Comparison of ENCODE assay signal across 15 cellular contexts in genomic region chr10:70432561-70433263, GRCh38. TPM values are rescaled to one million over a fixed set of nuclear protein-coding genes. Genes with fewer than 3 reads are reported as not detected.
A peak's percentile ranks its signal among the peaks of the same experiment; 100 is the strongest.
DNase-seq lines count a peak whose midpoint lies in the region; ATAC-seq and TF ChIP-seq lines count a peak whose summit lies in the region.
"Had no signal": no experiment of that assay in that cellular context is flagged by ENCODE, and none has a peak within 500 bp of the region (broad histone marks: within the 10 kb centered on the region; RNA-seq: fewer than 3 reads in every experiment).

No MANE protein-coding gene starts in this region.

- H3K4me3 Mint-ChIP-seq in T-helper 17 cell: peak overlapping the region; percentile 93
- H3K4me3 Mint-ChIP-seq in immature natural killer cell: peak overlapping the region; percentile 15 to 74 (median 50)
- H3K4me3 Mint-ChIP-seq in type B pancreatic cell: no peak overlapping the region
- H3K4me3 Mint-ChIP-seq: stimulated activated naive B cell treated with anti-CD40 and anti-IgM and Interleukin-4, amounts not matched to agents 10 μg/mL and 1 μg/mL and 100 μg/mL, for 72 hours had no signal

- H3K27ac Mint-ChIP-seq in T-helper 17 cell (peak overlapping the region; percentile 88), immature natural killer cell (peak overlapping the region in 5 of 6 donors; percentile 21 to 81 (median 67)), type B pancreatic cell (no peak overlapping the region)
- H3K27ac Mint-ChIP-seq: stimulated activated naive B cell treated with anti-CD40 and anti-IgM and Interleukin-4, amounts not matched to agents 10 μg/mL and 1 μg/mL and 100 μg/mL, for 72 hours had no signal

- H3K9me3 Mint-ChIP-seq in immature natural killer cell (no peaks in the 10 kb centered on the region), type B pancreatic cell (no peaks in the 10 kb centered on the region)
- H3K9me3 Mint-ChIP-seq: stimulated activated naive B cell treated with anti-CD40 and anti-IgM and Interleukin-4, amounts not matched to agents 10 μg/mL and 1 μg/mL and 100 μg/mL, for 72 hours had no signal

- no peak for TF ChIP-seq POLR2A in breast epithelium (IDR thresholded peaks at IDR 0.05)
- TF ChIP-seq POLR2A in right lobe of liver (IDR thresholded peaks at IDR 0.05): no peak

- DNase-seq in breast epithelium (ENCODE audit: low spot score in 2 of 2) (no peak), mammary epithelial cell (no peak), T-helper 17 cell (no peak), immature natural killer cell (no peak), right lobe of liver (no peak), type B pancreatic cell (ENCODE audit: extremely low spot score, unreplicated experiment) (no peak), GF-D8 (lab: John Stamatoyannopoulos, UW) (no peak)
- DNase-seq: MV-4-11; NCI-H2171 treated with DMSO at 0.1 percent for 48 hours; stimulated activated naive B cell treated with anti-CD40 and anti-IgM and Interleukin-4, amounts not matched to agents 10 μg/mL and 1 μg/mL and 100 μg/mL, for 72 hours had no signal

- H3K4me2 ChIP-seq in mammary epithelial cell (ENCODE audit: insufficient read depth, low read depth, low read length): no peak overlapping the region

- no TSS peak for BruUV-seq in mammary epithelial cell (replicated peaks; lab: Mats Ljungman, UMichigan)

- H3K27me3 Mint-ChIP-seq in T-helper 17 cell: no peaks in the 10 kb centered on the region
- H3K27me3 Mint-ChIP-seq in immature natural killer cell (ENCODE audit: low read depth in 3 of 3): no peaks in the 10 kb centered on the region
- peaks cover 13% of the 10 kb centered on the region for H3K27me3 Mint-ChIP-seq in type B pancreatic cell
- H3K27me3 Mint-ChIP-seq: stimulated activated naive B cell treated with anti-CD40 and anti-IgM and Interleukin-4, amounts not matched to agents 10 μg/mL and 1 μg/mL and 100 μg/mL, for 72 hours had no signal

- no peaks in the 10 kb centered on the region for H3K27me3 ChIP-seq in breast epithelium
- no peaks in the 10 kb centered on the region for H3K27me3 ChIP-seq in mammary epithelial cell (ENCODE audit: insufficient read depth, low read length)
- no peaks in the 10 kb centered on the region for H3K27me3 ChIP-seq in stomach smooth muscle (ENCODE audit: control insufficient read depth in 1 of 2, insufficient read depth in 2 of 2, low read length in 2 of 2)
- no peaks in the 10 kb centered on the region for H3K27me3 ChIP-seq in right lobe of liver

- H3K79me2 ChIP-seq in mammary epithelial cell (ENCODE audit: insufficient read depth, low read length): no peaks in the 10 kb centered on the region

- H3K9me3 ChIP-seq in breast epithelium (no peaks in the 10 kb centered on the region), mammary epithelial cell (replicated peaks; ENCODE audit: insufficient read depth, low read length) (no peaks in the 10 kb centered on the region), T-helper 17 cell (ENCODE audit: control insufficient read depth, low read length, poor library complexity, severe bottlenecking) (no peaks in the 10 kb centered on the region), stomach smooth muscle (ENCODE audit: control insufficient read depth in 2 of 2, low read length in 2 of 2) (no peaks in the 10 kb centered on the region), right lobe of liver (no peaks in the 10 kb centered on the region)

- TF ChIP-seq CTCF in breast epithelium (IDR thresholded peaks at IDR 0.05): no peak
- TF ChIP-seq CTCF in mammary epithelial cell (conservative IDR thresholded peaks at IDR 0.05 in 1 of 2, IDR thresholded peaks at IDR 0.05 in 1 of 2; ENCODE audit: extremely low read depth in 1 of 2, insufficient read depth in 1 of 2, low read depth in 1 of 2, low read length in 2 of 2): no peak
- TF ChIP-seq CTCF in right lobe of liver (IDR thresholded peaks at IDR 0.05): no peak
- TF ChIP-seq CTCF in type B pancreatic cell (conservative IDR thresholded peaks at IDR 0.05): no peak

- H3K36me3 ChIP-seq in breast epithelium (no peaks in the 10 kb centered on the region), mammary epithelial cell (ENCODE audit: insufficient read depth, low read length) (peaks cover 3% of the 10 kb centered on the region), stomach smooth muscle (ENCODE audit: control insufficient read depth in 2 of 2, insufficient read depth in 2 of 2, low read length in 2 of 2) (peaks cover 5 to 7% of the 10 kb centered on the region in 2 donors), right lobe of liver (peaks cover 0 to 11% (median 1%) of the 10 kb centered on the region in 4 donors)

- ATAC-seq in T-helper 17 cell: peak; percentile 57
- ATAC-seq in right lobe of liver: no peak
- ATAC-seq: stimulated activated naive B cell treated with anti-CD40 and anti-IgM and Interleukin-4, amounts not matched to agents 10 μg/mL and 1 μg/mL and 100 μg/mL, for 72 hours had no signal

- 68% methylated on average over 6 of the region's 6 CpGs for WGBS in mammary epithelial cell (ENCODE audit: low coverage, missing lambda C conversion rate)
- WGBS in right lobe of liver (ENCODE audit: insufficient coverage, low coverage, low lambda C conversion rate, missing lambda C conversion rate): 72% methylated on average over 6 of the region's 6 CpGs

- H3K27ac ChIP-seq in breast epithelium (peak overlapping the region; percentile 80 to 92), mammary epithelial cell (ENCODE audit: insufficient read depth, low read depth, low read length) (no peak overlapping the region), stomach smooth muscle (ENCODE audit: low read length) (peak overlapping the region; percentile 86), right lobe of liver (no peak overlapping the region)

- in situ Hi-C loops in mammary epithelial cell (cut with MboI; ENCODE audit: low sequenced_read_pairs in 2 of 2): no loop called here

- no peaks in the 10 kb centered on the region for H4K20me1 ChIP-seq in mammary epithelial cell (ENCODE audit: insufficient read depth, low read length)

- H2AFZ ChIP-seq in mammary epithelial cell (ENCODE audit: low read depth, low read length): no peak overlapping the region

- CTCF ChIA-PET in mammary epithelial cell (lab: Charles Lee; ENCODE audit: low non-redundant PET): no interaction called here

- H3K4me3 ChIP-seq in breast epithelium: no peak overlapping the region
- no peak overlapping the region for H3K4me3 ChIP-seq in mammary epithelial cell (replicated peaks in 1 of 3; ENCODE audit: insufficient read depth in 1 of 3, low read depth in 2 of 3, low read length in 3 of 3)
- H3K4me3 ChIP-seq in stomach smooth muscle (ENCODE audit: low read length in 2 of 2): no peak overlapping the region
- H3K4me3 ChIP-seq in right lobe of liver: no peak overlapping the region

- H3K36me3 Mint-ChIP-seq in T-helper 17 cell (ENCODE audit: low read depth): peaks cover 3% of the 10 kb centered on the region
- H3K36me3 Mint-ChIP-seq in immature natural killer cell: peaks cover 0 to 9% (median 9%) of the 10 kb centered on the region in 3 donors
- H3K36me3 Mint-ChIP-seq in type B pancreatic cell: no peaks in the 10 kb centered on the region

- no peak overlapping the region for H3K9ac ChIP-seq in mammary epithelial cell (ENCODE audit: insufficient read depth, low read length)
- H3K9ac ChIP-seq in stomach smooth muscle (ENCODE audit: low read length in 2 of 2): no peak overlapping the region

- H3K4me1 Mint-ChIP-seq in T-helper 17 cell (peaks cover 35% of the 10 kb centered on the region), immature natural killer cell (peaks cover 22 to 23% of the 10 kb centered on the region in 2 donors), type B pancreatic cell (ENCODE audit: unreplicated experiment) (peaks cover 13% of the 10 kb centered on the region)

- intact Hi-C loops in breast epithelium (cut with DNase I; ENCODE audit: low total_unique reads): no loop called here
- intact Hi-C loops in mammary epithelial cell (cut with micrococcal nuclease): no loop called here
- intact Hi-C loops in right lobe of liver (cut with DNase I): no loop called here

- H3K4me1 ChIP-seq in breast epithelium (peaks cover 0 to 13% of the 10 kb centered on the region in 2 donors), mammary epithelial cell (ENCODE audit: insufficient read depth, low read length) (peaks cover 8% of the 10 kb centered on the region), stomach smooth muscle (ENCODE audit: control insufficient read depth, insufficient read depth, low read length) (peaks cover 45% of the 10 kb centered on the region), right lobe of liver (peaks cover 0 to 23% (median 9%) of the 10 kb centered on the region in 4 donors)

- dilution Hi-C loops in mammary epithelial cell (cut with HindIII; ENCODE audit: low sequenced_read_pairs): no loop called here

RNA-seq across cellular contexts. Expression of gene NODAL, which starts 8.8 kb away (rescaled TPM):
- total RNA-seq in breast epithelium (not detected), mammary epithelial cell (under 1 TPM; 0.17 to 0.47 TPM), T-helper 17 cell (not detected), right lobe of liver (not detected), type B pancreatic cell (ENCODE audit: low replicate concordance) (not detected in 2 replicates)
- polyA plus RNA-seq in mammary epithelial cell (0.41 TPM), immature natural killer cell (not detected)
- polyA minus RNA-seq in mammary epithelial cell: not detected
- total RNA-seq: activated CD8-positive, alpha-beta memory T cell treated with anti-CD3 and anti-CD28 coated beads for 36 hours; chondrocyte; epithelial cell of proximal tubule had no signal
- polyA plus RNA-seq: neural cell had no signal

RNA-seq across cellular contexts. Expression of gene EIF4EBP2, which starts 28.8 kb away (rescaled TPM):
- 100 to 1,000 TPM in 1 of 3 donors, 10 to 100 TPM in 2; 76.0 to 192 (median 80.5) TPM for total RNA-seq in breast epithelium
- 10 to 100 TPM; 34.7 to 47.5 TPM for total RNA-seq in mammary epithelial cell
- polyA plus RNA-seq in mammary epithelial cell: 23.6 TPM
- polyA minus RNA-seq in mammary epithelial cell: 86.6 TPM
- 10 to 100 TPM; 44.2 to 49.5 TPM for total RNA-seq in T-helper 17 cell
- 100 to 1,000 TPM in 1 of 3 donors, 10 to 100 TPM in 2; 67.6 to 105 (median 92.4) TPM for polyA plus RNA-seq in immature natural killer cell
- 10 to 100 TPM; 21.0 to 80.8 (median 56.7) TPM for total RNA-seq in right lobe of liver
- total RNA-seq in type B pancreatic cell (ENCODE audit: low replicate concordance): 80.4 and 100 TPM in 2 replicates

RNA-seq across cellular contexts. Expression of gene PALD1, which starts 45.9 kb away (rescaled TPM):
- total RNA-seq in breast epithelium (1 to 10 TPM; 1.9 to 7.5 (median 5.9) TPM), mammary epithelial cell (under 1 TPM in 1 of 2 donors, not detected in 1; under 0.01 TPM), T-helper 17 cell (under 1 TPM; 0.07 to 0.13 TPM), right lobe of liver (1 to 10 TPM in 4 of 6 experiments, under 1 TPM in 2; 0.81 to 2.9 (median 1.3) TPM), type B pancreatic cell (ENCODE audit: low replicate concordance) (0.43 and 9.6 TPM in 2 replicates)
- polyA plus RNA-seq in mammary epithelial cell (0.01 TPM), immature natural killer cell (1 to 10 TPM in 1 of 3 donors, under 1 TPM in 2; 0.12 to 2.2 (median 0.14) TPM)
- polyA minus RNA-seq in mammary epithelial cell: not detected

RNA-seq across cellular contexts. Expression of gene LRRC20, which starts 50.3 kb away (rescaled TPM):
- 1 to 10 TPM; 3.9 to 5.3 (median 4.4) TPM for total RNA-seq in breast epithelium
- total RNA-seq in mammary epithelial cell: 1 to 10 TPM; 3.0 to 9.4 TPM
- 14.2 TPM for polyA plus RNA-seq in mammary epithelial cell
- polyA minus RNA-seq in mammary epithelial cell: 2.9 TPM
- total RNA-seq in T-helper 17 cell: 1 to 10 TPM; 1.9 to 2.5 TPM
- 1 to 10 TPM; 1.1 to 1.4 (median 1.2) TPM for polyA plus RNA-seq in immature natural killer cell
- 10 to 100 TPM in 5 of 6 experiments, 1 to 10 TPM in 1; 9.6 to 22.5 (median 16.6) TPM for total RNA-seq in right lobe of liver
- total RNA-seq in type B pancreatic cell (ENCODE audit: low replicate concordance): 6.1 and 17.6 TPM in 2 replicates

Comparison
In these comparisons a context has a peak if more than half of its experiments do, and no peak if none do; other contexts are left out.
1. H3K27ac ChIP-seq: peak in breast epithelium (2 of 2) and stomach smooth muscle (single experiment); none in mammary epithelial cell (single experiment) and right lobe of liver (0 of 3).